Comparison of ENCODE assay signal across 11 cellular contexts in genomic region chr11:12089473-12089872, GRCh38. TPM values are rescaled to one million over a fixed set of nuclear protein-coding genes. Genes with fewer than 3 reads are reported as not detected.
DNase-seq lines count a peak whose midpoint lies in the region; ATAC-seq and TF ChIP-seq lines count a peak whose summit lies in the region.
"Had no signal": no experiment of that assay in that cellular context is flagged by ENCODE, and none has a peak within 500 bp of the region (broad histone marks: within the 10 kb centered on the region; RNA-seq: fewer than 3 reads in every experiment).

No MANE protein-coding gene starts in this region.

- ATAC-seq in HG02610 (IDR thresholded peaks at IDR 0.05; ENCODE audit: unreplicated experiment): no peak
- ATAC-seq: gastrocnemius medialis had no signal

- H3K27ac ChIP-seq in PC-9: peak overlapping the region; percentile 100

- intact Hi-C loops in activated CD4-positive, alpha-beta T cell treated with anti-CD3 and anti-CD28 coated beads, Interleukin-2, amount 10 ng/mL, durations not matched to agents 24 days and 14 days (cut with micrococcal nuclease): no loop called here
- intact Hi-C loops in PC-9 (cut with micrococcal nuclease; ENCODE audit: unreplicated experiment): loop anchor here (5.0 to 10.0 kb wide), 3 partner anchors 158 to 1425 kb away; no protein-coding TSS in a partner anchor

- H3F3A ChIP-seq in PC-9 (ENCODE audit: insufficient read depth, low read depth): peaks cover 74% of the 10 kb centered on the region

- no peaks in the 10 kb centered on the region for H3K27me3 ChIP-seq in PC-9 (ENCODE audit: insufficient read depth, low read depth)
- no peaks in the 10 kb centered on the region for H3K27me3 ChIP-seq in skeletal muscle satellite cell (ENCODE audit: control insufficient read depth, insufficient read depth, low read length)

- H3K9me3 ChIP-seq in PC-9 (ENCODE audit: insufficient read depth, low read depth) (no peaks in the 10 kb centered on the region), skeletal muscle satellite cell (replicated peaks; ENCODE audit: low read length) (no peaks in the 10 kb centered on the region)
- H3K9me3 ChIP-seq: gastrocnemius medialis had no signal

- no peaks in the 10 kb centered on the region for H3K36me3 Mint-ChIP-seq in activated CD4-positive, alpha-beta T cell treated with anti-CD3 and anti-CD28 coated beads, Interleukin-2, amount 10 ng/mL, durations not matched to agents 24 days and 14 days (ENCODE audit: low read depth)
- H3K36me3 Mint-ChIP-seq: memory B cell had no signal

- CTCF ChIA-PET in PC-9 (lab: Charles Lee): interaction anchor here (0.5 to 1.2 kb wide), 2 partner anchors 9 to 23 kb away, joined by 3 to 5 read pairs; no protein-coding TSS in a partner anchor

- no peak overlapping the region for H3K4me3 Mint-ChIP-seq in activated CD4-positive, alpha-beta T cell treated with anti-CD3 and anti-CD28 coated beads, Interleukin-2, amount 10 ng/mL, durations not matched to agents 24 days and 14 days
- H3K4me3 Mint-ChIP-seq: memory B cell had no signal

- BruUV-seq in PC-9 (replicated peaks; lab: Mats Ljungman, UMichigan): no TSS peak

- H3K4me1 ChIP-seq in PC-9 (replicated peaks; ENCODE audit: insufficient read depth): peaks cover 83% of the 10 kb centered on the region
- H3K4me1 ChIP-seq in skeletal muscle satellite cell (ENCODE audit: control insufficient read depth, insufficient read depth, low read length): peaks cover 70% of the 10 kb centered on the region

- H3K4me1 Mint-ChIP-seq in activated CD4-positive, alpha-beta T cell treated with anti-CD3 and anti-CD28 coated beads, Interleukin-2, amount 10 ng/mL, durations not matched to agents 24 days and 14 days: peaks cover 59% of the 10 kb centered on the region

- no peaks in the 10 kb centered on the region for H3K27me3 Mint-ChIP-seq in activated CD4-positive, alpha-beta T cell treated with anti-CD3 and anti-CD28 coated beads, Interleukin-2, amount 10 ng/mL, durations not matched to agents 24 days and 14 days

- DNase-seq in activated CD4-positive, alpha-beta T cell treated with anti-CD3 and anti-CD28 coated beads, Interleukin-2, amount 10 ng/mL, durations not matched to agents 24 days and 14 days: no peak
- DNase-seq in activated CD4-positive, alpha-beta T cell treated with anti-CD3 and anti-CD28 coated beads for 4 hours: no peak
- DNase-seq in PC-9 (no peak), dermis blood vessel endothelial cell (peak; percentile 68), SIG-M5 (lab: John Stamatoyannopoulos, UW) (no peak), cortex of kidney (lab: John Stamatoyannopoulos, UW) (no peak)
- DNase-seq: activated CD4-positive, alpha-beta T cell treated with anti-CD3 and anti-CD28 coated beads, Interleukin-2, amount 50 U/mL, for 48 hours; gastrocnemius medialis had no signal

- H3K9ac ChIP-seq in skeletal muscle satellite cell (ENCODE audit: low read depth, low read length): peak overlapping the region; percentile 93

- no peaks in the 10 kb centered on the region for H4K20me1 ChIP-seq in PC-9 (ENCODE audit: insufficient read depth)

- H2AFZ ChIP-seq in PC-9: no peak overlapping the region

- H3K27ac Mint-ChIP-seq in activated CD4-positive, alpha-beta T cell treated with anti-CD3 and anti-CD28 coated beads, Interleukin-2, amount 10 ng/mL, durations not matched to agents 24 days and 14 days: peak overlapping the region; percentile 73
- H3K27ac Mint-ChIP-seq: memory B cell had no signal

- H3K36me3 ChIP-seq in PC-9 (ENCODE audit: low read depth) (no peaks in the 10 kb centered on the region), skeletal muscle satellite cell (ENCODE audit: insufficient read depth, low read length) (no peaks in the 10 kb centered on the region)
- H3K36me3 ChIP-seq: gastrocnemius medialis had no signal

- H3K4me3 ChIP-seq in PC-9 (no peak overlapping the region), skeletal muscle satellite cell (ENCODE audit: low read length) (no peak overlapping the region)
- H3K4me3 ChIP-seq: gastrocnemius medialis had no signal

- H3K4me2 ChIP-seq in PC-9 (peak overlapping the region; percentile 81), skeletal muscle satellite cell (ENCODE audit: low read length) (no peak overlapping the region)

- POLR2A ChIA-PET in PC-9 (lab: Charles Lee; ENCODE audit: unreplicated experiment): interaction anchor here (0.6 to 0.9 kb wide), 2 partner anchors 37 to 591 kb away, joined by 3 read pairs; no protein-coding TSS in a partner anchor

- TF ChIP-seq CTCF in PC-9 (conservative IDR thresholded peaks at IDR 0.05): no peak

- no peaks in the 10 kb centered on the region for H3K9me3 Mint-ChIP-seq in activated CD4-positive, alpha-beta T cell treated with anti-CD3 and anti-CD28 coated beads, Interleukin-2, amount 10 ng/mL, durations not matched to agents 24 days and 14 days
- H3K9me3 Mint-ChIP-seq: memory B cell had no signal

- H3K79me2 ChIP-seq in PC-9 (ENCODE audit: low read depth): peaks cover 5% of the 10 kb centered on the region; the same call in 1 of the 2 replicates

- H3K9me2 ChIP-seq in PC-9 (ENCODE audit: insufficient read depth): no peaks in the 10 kb centered on the region

RNA-seq across cellular contexts. Expression of gene MICAL2, which starts 20.9 kb away (rescaled TPM):
- 501 and 510 TPM in 2 replicates for total RNA-seq in activated CD4-positive, alpha-beta T cell treated with anti-CD3 and anti-CD28 coated beads, Interleukin-2, amount 10 ng/mL, durations not matched to agents 24 days and 14 days
- total RNA-seq in PC-9 (2021) (30.5 and 32.4 TPM in 2 replicates), dermis blood vessel endothelial cell (110 and 124 TPM in 2 replicates)
- total RNA-seq in skeletal muscle satellite cell (2012; rRNA removed): 25.6 and 43.9 TPM in 2 replicates
